ENCODE assay signal across 12 cellular contexts in genomic region chr11:59212744-59213573, GRCh38. TPM values are rescaled to one million over a fixed set of nuclear protein-coding genes. Genes with fewer than 3 reads are reported as not detected.
DNase-seq lines count a peak whose midpoint lies in the region; ATAC-seq, FAIRE-seq and TF ChIP-seq lines count a peak whose summit lies in the region.
"Had no signal": no experiment of that assay in that cellular context is flagged by ENCODE, and none has a peak within 500 bp of the region (broad histone marks: within the 10 kb centered on the region; RNA-seq: fewer than 3 reads in every experiment).

Gene MPEG1, minus strand, starts transcription at chr11:59212927. Its CDS starts 62 bp downstream, at chr11:59212865.

- H3K4me2 ChIP-seq in mesendoderm (ENCODE audit: low read length) = no peak within 1 kb of the TSS

- intact Hi-C loops in adrenal gland (cut with DNase I) = no loop called here

- no peak within 1 kb of the TSS for H3K18ac ChIP-seq in mesendoderm (ENCODE audit: low read length)

- H3K27ac ChIP-seq in adrenal gland (peak within 1 kb of the TSS in 3 of 5 donors; percentile 4 to 50 (median 13)), mesendoderm (ENCODE audit: low read depth, low read length) (no peak within 1 kb of the TSS)

- no peak within 1 kb of the TSS for H2AK5ac ChIP-seq in mesendoderm (ENCODE audit: low read length)

- H2BK120ac ChIP-seq in mesendoderm (ENCODE audit: low read depth, low read length) = no peak within 1 kb of the TSS

- H3K79me1 ChIP-seq in mesendoderm (ENCODE audit: low read length) = no peaks in the 10 kb centered on the region

- H2BK15ac ChIP-seq in mesendoderm (replicated peaks; ENCODE audit: low read depth) = no peak within 1 kb of the TSS

- no peaks in the 10 kb centered on the region for H3K27me3 ChIP-seq in adrenal gland
- H3K27me3 ChIP-seq in mesendoderm (ENCODE audit: insufficient read depth, low read length, poor library complexity) = no peaks in the 10 kb centered on the region

- no peak within 1 kb of the TSS for H3K56ac ChIP-seq in mesendoderm (ENCODE audit: low read length)

- H3K4me3 ChIP-seq in adrenal gland (peak within 1 kb of the TSS in 1 of 4 donors; percentile 16), mesendoderm (ENCODE audit: low read length) (no peak within 1 kb of the TSS)

- TF ChIP-seq POLR2A in GM12891 (IDR thresholded peaks at IDR 0.05; ENCODE audit: low read depth, low read length) (peak; percentile 66), adrenal gland (IDR thresholded peaks at IDR 0.05) (peak in 1 of 2 donors; percentile 26)

- H3K4ac ChIP-seq in mesendoderm (ENCODE audit: low read depth, low read length) = no peak within 1 kb of the TSS

- ATAC-seq in HG02759 (IDR thresholded peaks at IDR 0.05; ENCODE audit: unreplicated experiment) (peak; percentile 16), omental fat pad (ENCODE audit: low FRiP score) (no peak)
- ATAC-seq: activated CD8-positive, alpha-beta memory T cell treated with anti-CD3 and anti-CD28 coated beads, Interleukin-2, amount 10 ng/mL, durations not matched to agents 7 days and 5 days; T-cell had no signal

- no peak for DNase-seq in GM12891 (ENCODE audit: insufficient read length, low spot score)
- DNase-seq in adrenal gland = peak in 1 of 7 donors; percentile 17
- DNase-seq in omental fat pad (ENCODE audit: low spot score) = no peak
- no peak for DNase-seq in mesendoderm
- no peak for DNase-seq in DMS79 treated with DMSO at 0.1 percent for 48 hours (lab: John Stamatoyannopoulos, UW)
- no peak for DNase-seq in NCI-H2171 treated with DMSO at 0.1 percent for 48 hours (lab: John Stamatoyannopoulos, UW)
- no peak for DNase-seq in putamen (ENCODE audit: low spot score)
- DNase-seq: activated CD8-positive, alpha-beta memory T cell treated with anti-CD3 and anti-CD28 coated beads, Interleukin-2, amount 10 ng/mL, durations not matched to agents 7 days and 5 days; CD4-positive, alpha-beta memory T cell; NCI-H2227 treated with DMSO at 0.1 percent for 48 hours; T-cell had no signal

- no peaks in the 10 kb centered on the region for H3K9me3 ChIP-seq in adrenal gland (replicated peaks in 1 of 3)

- H2BK5ac ChIP-seq in mesendoderm (ENCODE audit: low read length) = no peak within 1 kb of the TSS

- no peak within 1 kb of the TSS for H4K8ac ChIP-seq in mesendoderm (ENCODE audit: low read depth, low read length)

- FAIRE-seq in GM12891 (lab: Jason Lieb, UNC) = peak; percentile 84

- H3K4me1 ChIP-seq in adrenal gland (replicated peaks in 1 of 2) (peaks cover 0 to under 1% of the 10 kb centered on the region in 2 donors), mesendoderm (ENCODE audit: control insufficient read depth, low read depth, low read length) (no peaks in the 10 kb centered on the region)

- H4K5ac ChIP-seq in mesendoderm (ENCODE audit: low read length) = no peak within 1 kb of the TSS

- no peak within 1 kb of the TSS for H3K23ac ChIP-seq in mesendoderm (ENCODE audit: low read length)

- 55 to 69% (median 63%) methylated on average over 9 of the region's 9 CpGs for WGBS in adrenal gland, 4 donors
- WGBS in mesendoderm (ENCODE audit: extremely low coverage, insufficient coverage, low lambda C conversion rate) = no CpG with 5 or more reads among the region's 9 CpGs

- H3K9ac ChIP-seq in mesendoderm (ENCODE audit: low read length) = no peak within 1 kb of the TSS

- TF ChIP-seq CTCF in adrenal gland (IDR thresholded peaks at IDR 0.05) (no peak), omental fat pad (IDR thresholded peaks at IDR 0.05) (no peak)

- H3K36me3 ChIP-seq in adrenal gland (replicated peaks in 1 of 2) = no peaks in the 10 kb centered on the region
- H3K36me3 ChIP-seq in mesendoderm (ENCODE audit: control insufficient read depth, insufficient read depth, low read length) = no peaks in the 10 kb centered on the region

- H3K79me2 ChIP-seq in mesendoderm (ENCODE audit: control insufficient read depth, insufficient read depth, low read length) = no peaks in the 10 kb centered on the region

TF ChIP-seq in GM12891, 5 proteins besides CTCF, POLR2A, EP300 and RAD21:
- TF ChIP-seq POLR2AphosphoS5 (IDR thresholded peaks at IDR 0.05; ENCODE audit: low read depth, low read length) = peak; percentile 24
- TF ChIP-seq PAX5 (IDR thresholded peaks at IDR 0.05; ENCODE audit: insufficient read depth, low read length, severe bottlenecking) = no peak
- 0 out of 2 replicates have a peak, but pooled peaks have one; percentile 43 for TF ChIP-seq TAF1 (IDR thresholded peaks at IDR 0.05; ENCODE audit: low read depth, low read length)
- peak; percentile 77 for TF ChIP-seq SPI1 (IDR thresholded peaks at IDR 0.05; ENCODE audit: low read depth, low read length)
- peak; percentile 68; the same call in 1 of the 2 replicates for TF ChIP-seq POU2F2 (IDR thresholded peaks at IDR 0.05; ENCODE audit: low read depth, low read length)

RNA-seq across cellular contexts. Expression of gene MPEG1, which starts in this region (rescaled TPM):
- 12.9 TPM for polyA plus RNA-seq in GM12891 (2012; ENCODE audit: low read depth, missing spikeins)
- total RNA-seq in adrenal gland = 10 to 100 TPM; 18.7 to 54.8 (median 37.3) TPM
- polyA plus RNA-seq in adrenal gland = 10 to 100 TPM in 1 of 3 donors, 1 to 10 TPM in 2; 4.5 to 10.2 (median 6.9) TPM
- total RNA-seq in omental fat pad = 10 to 100 TPM; 41.7 to 51.1 (median 47.5) TPM
- not detected for polyA plus RNA-seq in mesendoderm (2013, experiment 1 of 2)
- not detected for polyA plus RNA-seq in mesendoderm (2013, experiment 2 of 2)
- total RNA-seq: activated CD8-positive, alpha-beta memory T cell treated with anti-CD3 and anti-CD28 coated beads, Interleukin-2, amount 10 ng/mL, durations not matched to agents 7 days and 5 days had no signal
